8 cellular contexts compared by ENCODE assay signal in genomic region chr19:14405758-14406644, GRCh38. TPM values are rescaled to one million over a fixed set of nuclear protein-coding genes. Genes with fewer than 3 reads are reported as not detected.
DNase-seq lines count a peak whose midpoint lies in the region; ATAC-seq and TF ChIP-seq lines count a peak whose summit lies in the region.

No MANE protein-coding gene starts in this region.

- peak; percentile 91 to 96 for TF ChIP-seq CTCF in left lung (IDR thresholded peaks at IDR 0.05)

- no peaks in the 10 kb centered on the region for H3K27me3 ChIP-seq in left lung

- no peaks in the 10 kb centered on the region for H3K27me3 Mint-ChIP-seq in dendritic cell treated with granulocyte-macrophage colony-stimulating factor and Interleukin-4, amounts not matched to agents 40 ng/mL and 50 ng/mL, for 4 days

- H3K4me3 ChIP-seq in left lung, result peak overlapping the region in 1 of 2 donors; percentile 32

- peak overlapping the region; percentile 46 for H3K27ac Mint-ChIP-seq in dendritic cell treated with granulocyte-macrophage colony-stimulating factor and Interleukin-4, amounts not matched to agents 40 ng/mL and 50 ng/mL, for 4 days

- no peaks in the 10 kb centered on the region for H3K9me3 Mint-ChIP-seq in dendritic cell treated with granulocyte-macrophage colony-stimulating factor and Interleukin-4, amounts not matched to agents 40 ng/mL and 50 ng/mL, for 4 days

- ATAC-seq in HG03097 (IDR thresholded peaks at IDR 0.05; ENCODE audit: low FRiP score, unreplicated experiment) (peak; percentile 51), left lung (peak; percentile 90)

- peaks cover 58% of the 10 kb centered on the region for H3K4me1 Mint-ChIP-seq in dendritic cell treated with granulocyte-macrophage colony-stimulating factor and Interleukin-4, amounts not matched to agents 40 ng/mL and 50 ng/mL, for 4 days (ENCODE audit: low read depth)

- intact Hi-C loops in dendritic cell treated with granulocyte-macrophage colony-stimulating factor and Interleukin-4, amounts not matched to agents 40 ng/mL and 50 ng/mL, for 4 days (cut with micrococcal nuclease), result loop anchor here (10.0 kb wide), 1 partner anchor 261 kb away; no protein-coding TSS in a partner anchor
- intact Hi-C loops in left lung (cut with DNase I), result no loop called here

- DNase-seq in NCI-H187 (lab: John Stamatoyannopoulos, UW) (peak; percentile 71 to 81), NCI-H187 treated with DMSO at 0.1 percent for 48 hours (lab: John Stamatoyannopoulos, UW) (no peak), NCI-H524 treated with DMSO at 0.1 percent for 48 hours (lab: John Stamatoyannopoulos, UW) (peak; percentile 12), left lung (peak; percentile 83 to 96)
- peak; percentile 88 for DNase-seq in activated CD4-positive, alpha-beta T cell treated with anti-CD3 and anti-CD28 coated beads, Interleukin-2, amount 50 U/mL, for 1 hour
- DNase-seq in stimulated activated CD4-positive, alpha-beta T cell treated with anti-CD3 and anti-CD28 coated beads, Interleukin-4, amount 100 ng/mL, for 1 hour, result peak; percentile 89

- H3K36me3 ChIP-seq in left lung, result peaks cover 0 to 100% of the 10 kb centered on the region in 2 donors

- H3K9me3 ChIP-seq in left lung, result no peaks in the 10 kb centered on the region

- H3K36me3 Mint-ChIP-seq in dendritic cell treated with granulocyte-macrophage colony-stimulating factor and Interleukin-4, amounts not matched to agents 40 ng/mL and 50 ng/mL, for 4 days (ENCODE audit: low read depth), result peaks cover 100% of the 10 kb centered on the region

- no peak overlapping the region for H3K4me3 Mint-ChIP-seq in dendritic cell treated with granulocyte-macrophage colony-stimulating factor and Interleukin-4, amounts not matched to agents 40 ng/mL and 50 ng/mL, for 4 days

- peak overlapping the region; percentile 9 to 57 for H3K27ac ChIP-seq in left lung

- H3K4me1 ChIP-seq in left lung, result peaks cover 5 to 53% of the 10 kb centered on the region in 2 donors

RNA-seq across cellular contexts. Expression of gene DDX39A, which starts 13.1 kb away (rescaled TPM):
- total RNA-seq in left lung, result 10 to 100 TPM; 42.5 to 90.1 TPM

RNA-seq across cellular contexts. Expression of gene ADGRE5, which starts 24.8 kb away (rescaled TPM):
- total RNA-seq in left lung, result 100 to 1,000 TPM; 173 to 237 TPM

RNA-seq across cellular contexts. Expression of gene PKN1, which starts 27.1 kb away (rescaled TPM):
- 100 to 1,000 TPM; 125 to 190 TPM for total RNA-seq in left lung
